In genomic region chrX:139766545-139766983, GRCh38 we compare ENCODE assay signal across 11 cellular contexts. TPM values are rescaled to one million over a fixed set of nuclear protein-coding genes. Genes with fewer than 3 reads are reported as not detected.
A peak's percentile ranks its signal among the peaks of the same experiment; 100 is the strongest.
DNase-seq lines count a peak whose midpoint lies in the region; ATAC-seq, FAIRE-seq and TF ChIP-seq lines count a peak whose summit lies in the region.
"Had no signal": no experiment of that assay in that cellular context is flagged by ENCODE, and none has a peak within 500 bp of the region (broad histone marks: within the 10 kb centered on the region; RNA-seq: fewer than 3 reads in every experiment).

No MANE protein-coding gene starts in this region.

- H3K4me1 ChIP-seq in astrocyte (ENCODE audit: insufficient read depth, low read length) = no peaks in the 10 kb centered on the region
- H3K4me1 ChIP-seq: prostate gland had no signal

- no peaks in the 10 kb centered on the region for H3K4me1 Mint-ChIP-seq in astrocyte (ENCODE audit: low read depth, unreplicated experiment)
- no peaks in the 10 kb centered on the region for H3K4me1 Mint-ChIP-seq in HFFc6 (ENCODE audit: low read depth)

- H3K36me3 Mint-ChIP-seq in astrocyte (ENCODE audit: low read depth, unreplicated experiment) (peaks cover 5% of the 10 kb centered on the region), HFFc6 (ENCODE audit: low read depth) (peaks cover 11% of the 10 kb centered on the region)

- H2AFZ ChIP-seq in astrocyte (ENCODE audit: low read depth, low read length) = no peak overlapping the region

- ATAC-seq in GM18508 (IDR thresholded peaks at IDR 0.05; ENCODE audit: insufficient read depth, unreplicated experiment) (peak; percentile 65), GM21576 (IDR thresholded peaks at IDR 0.05; ENCODE audit: unreplicated experiment) (peak; percentile 73), left cardiac atrium (no peak)

- H3K9ac ChIP-seq in astrocyte (ENCODE audit: low read length) = no peak overlapping the region

- H3K27ac Mint-ChIP-seq in astrocyte (ENCODE audit: unreplicated experiment) = no peak overlapping the region
- no peak overlapping the region for H3K27ac Mint-ChIP-seq in HFFc6

- H3K4me2 ChIP-seq in astrocyte (ENCODE audit: low read length) = no peak overlapping the region

- no peak overlapping the region for H3K4me3 ChIP-seq in Jurkat, Clone E6-1 (ENCODE audit: low read length)
- H3K4me3 ChIP-seq in astrocyte (ENCODE audit: insufficient read depth, low read depth, low read length) = no peak overlapping the region
- H3K4me3 ChIP-seq: coronary artery, prostate gland had no signal

- no peaks in the 10 kb centered on the region for H3K79me2 ChIP-seq in astrocyte (ENCODE audit: insufficient read depth, low read length)

- no peaks in the 10 kb centered on the region for H3K36me3 ChIP-seq in astrocyte (ENCODE audit: insufficient read depth, low read length)
- H3K36me3 ChIP-seq: prostate gland had no signal

- peak; percentile 94 for FAIRE-seq in astrocyte (lab: Jason Lieb, UNC)

- H3K27ac ChIP-seq in astrocyte (ENCODE audit: low read depth, low read length) = no peak overlapping the region
- H3K27ac ChIP-seq: coronary artery, prostate gland had no signal

- peak; percentile 69 for DNase-seq in Jurkat, Clone E6-1 (ENCODE audit: low read depth, low spot score)
- DNase-seq in astrocyte (ENCODE audit: low read depth) = no peak
- DNase-seq in HFFc6 = no peak
- DNase-seq in cerebellum (ENCODE audit: low spot score) = no peak
- DNase-seq in NCI-H1105 (lab: John Stamatoyannopoulos, UW) = no peak
- DNase-seq in left cardiac atrium = no peak
- DNase-seq: NCI-H524 had no signal

- H3K9me3 Mint-ChIP-seq in astrocyte (ENCODE audit: unreplicated experiment) (no peaks in the 10 kb centered on the region), HFFc6 (no peaks in the 10 kb centered on the region)

- intact Hi-C loops in left cardiac atrium (cut with DNase I) = no loop called here

- no peaks in the 10 kb centered on the region for H3K27me3 ChIP-seq in astrocyte (ENCODE audit: insufficient read depth, low read length)

- TF ChIP-seq CTCF in astrocyte (IDR thresholded peaks at IDR 0.05; ENCODE audit: insufficient read depth, low read depth, low read length) (no peak), HFFc6 (IDR thresholded peaks at IDR 0.05) (no peak)

- H3K9me3 ChIP-seq in astrocyte (ENCODE audit: insufficient read depth, low read depth, low read length) = no peaks in the 10 kb centered on the region
- H3K9me3 ChIP-seq: prostate gland had no signal

- no peaks in the 10 kb centered on the region for H3K27me3 Mint-ChIP-seq in astrocyte (ENCODE audit: low read depth, unreplicated experiment)
- no peaks in the 10 kb centered on the region for H3K27me3 Mint-ChIP-seq in HFFc6 (ENCODE audit: insufficient read depth)

- H4K20me1 ChIP-seq in astrocyte (ENCODE audit: insufficient read depth, low read length) = no peaks in the 10 kb centered on the region

- H3K4me3 Mint-ChIP-seq in astrocyte (ENCODE audit: unreplicated experiment) (no peak overlapping the region), HFFc6 (no peak overlapping the region)

RNA-seq across cellular contexts. Expression of gene MCF2, which starts 58.6 kb away (rescaled TPM):
- 1.9 TPM for polyA plus RNA-seq in Jurkat, Clone E6-1 (2012; ENCODE audit: insufficient read depth, insufficient read length)
- total RNA-seq in astrocyte = 0.17 and 0.27 TPM in 2 replicates
- total RNA-seq in HFFc6 (2021; fragmentation: NEBNext Ultra II Directional; extraction: Animal tissue kit (Norgen Biotek cat#: 25700)) = under 1 TPM in 1 of 6 experiments, not detected in 5; 0.11 TPM
- total RNA-seq in cerebellum = 7.5 TPM
- total RNA-seq in left cardiac atrium = 1 to 10 TPM in 1 of 2 donors, under 1 TPM in 1; 0.24 to 1.1 TPM

Comparison
In these comparisons a context has a peak if more than half of its experiments do, and no peak if none do; other contexts are left out.
1. ATAC-seq: peak in GM18508 (single experiment) and GM21576 (single experiment); none in left cardiac atrium (0 of 2).